ENCODE assay signal across 19 cellular contexts in the genomic region with DNA sequence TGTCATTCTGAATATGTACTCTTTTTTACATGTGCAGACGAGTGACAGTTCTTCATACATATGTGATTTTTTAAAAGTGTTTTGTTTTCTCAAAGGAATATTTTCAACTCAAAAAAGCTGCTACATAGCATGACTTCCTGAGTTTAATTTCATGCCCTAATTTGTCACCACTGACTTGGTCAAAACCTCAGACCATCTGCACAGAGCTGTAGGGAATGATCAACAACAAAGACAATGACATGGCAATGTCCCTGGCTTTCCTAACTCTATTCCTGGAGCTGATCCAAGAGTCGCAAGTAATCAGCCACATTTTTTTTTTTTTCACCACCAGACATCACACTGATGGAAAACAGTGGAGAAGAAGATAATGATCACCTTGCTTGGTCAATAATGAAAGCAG.
DNase-seq lines count a peak whose midpoint lies in the region; ATAC-seq and TF ChIP-seq lines count a peak whose summit lies in the region.
"Had no signal": no experiment of that assay in that cellular context is flagged by ENCODE, and none has a peak within 500 bp of the region (broad histone marks: within the 10 kb centered on the region; RNA-seq: fewer than 3 reads in every experiment).

No MANE protein-coding gene starts in this region.

- H3K36me3 ChIP-seq in heart left ventricle = no peaks in the 10 kb centered on the region
- no peaks in the 10 kb centered on the region for H3K36me3 ChIP-seq in upper lobe of right lung
- H3K36me3 ChIP-seq: cardiac muscle cell, uterus had no signal

- TF ChIP-seq CTCF in heart left ventricle (IDR thresholded peaks at IDR 0.05) (no peak), upper lobe of right lung (IDR thresholded peaks at IDR 0.05) (no peak), coronary artery (IDR thresholded peaks at IDR 0.05) (no peak)

- 38 to 43% (median 40%) methylated on average over 2 of the region's 2 CpGs for WGBS in heart left ventricle, 4 donors

- H3K9me3 ChIP-seq in heart left ventricle (peaks cover 0 to 4% (median 0%) of the 10 kb centered on the region in 12 donors), upper lobe of right lung (no peaks in the 10 kb centered on the region)
- H3K9me3 ChIP-seq: uterus had no signal

- DNase-seq in Right ventricle myocardium superior = no peak
- DNase-seq in heart left ventricle = no peak
- peak; percentile 45 to 69 for DNase-seq in NCI-H1930 (lab: John Stamatoyannopoulos, UW)
- DNase-seq in astrocyte of the hippocampus (ENCODE audit: low read depth, low spot score) = peak; percentile 5
- DNase-seq in upper lobe of right lung = no peak
- DNase-seq in activated CD8-positive, alpha-beta memory T cell treated with anti-CD3 and anti-CD28 coated beads, Interleukin-2, amount 50 U/mL, for 4 hours = no peak
- DNase-seq in stimulated activated CD4-positive, alpha-beta T cell treated with anti-CD3 and anti-CD28 coated beads, Interleukin-2, amount 100 ng/mL, for 48 hours = no peak
- DNase-seq in coronary artery (ENCODE audit: low spot score) = no peak
- DNase-seq: activated T-cell treated with anti-CD3 and anti-CD28 coated beads, Interleukin-2, amount 50 U/mL, for 72 hours; Calu3; hypothalamus; NK-92 treated with Interleukin-12 subunit alpha and Interleukin-12 subunit beta, amount 100 ng/mL, for 24 hours; SHP77 treated with DMSO at 0.1 percent for 48 hours; small intestine; stimulated activated naive CD8-positive, alpha-beta T cell treated with anti-CD3 and anti-CD28 coated beads, Interleukin-15, Interleukin-2, amounts not matched to agents 100 U/mL and 50 U/mL, for 24 hours; T-helper 9 cell; uterus had no signal

- H3K27ac ChIP-seq in heart left ventricle = peak overlapping the region in 1 of 12 donors; percentile 65
- no peak overlapping the region for H3K27ac ChIP-seq in upper lobe of right lung
- peak overlapping the region in 1 of 2 donors; percentile 3 for H3K27ac ChIP-seq in coronary artery
- H3K27ac ChIP-seq: cardiac muscle cell, parathyroid adenoma, uterus had no signal

- peaks cover 0 to 53% (median 0%) of the 10 kb centered on the region in 12 donors for H3K4me1 ChIP-seq in heart left ventricle
- no peaks in the 10 kb centered on the region for H3K4me1 ChIP-seq in upper lobe of right lung
- H3K4me1 ChIP-seq: parathyroid adenoma, uterus had no signal

- peak; percentile 43 for ATAC-seq in Right ventricle myocardium superior (ENCODE audit: poor library complexity)
- no peak for ATAC-seq in heart left ventricle
- peak; percentile 47 for ATAC-seq in upper lobe of right lung
- ATAC-seq: activated T-cell treated with anti-CD3 and anti-CD28 coated beads, Interleukin-2, amount 50 U/mL, for 72 hours; stimulated activated naive CD8-positive, alpha-beta T cell treated with anti-CD3 and anti-CD28 coated beads, Interleukin-15, Interleukin-2, amounts not matched to agents 100 U/mL and 50 U/mL, for 24 hours had no signal

- H3K4me3 ChIP-seq in heart left ventricle (no peak overlapping the region), upper lobe of right lung (no peak overlapping the region), coronary artery (no peak overlapping the region)
- H3K4me3 ChIP-seq: cardiac muscle cell, uterus had no signal

- no peaks in the 10 kb centered on the region for H3K27me3 ChIP-seq in heart left ventricle
- no peaks in the 10 kb centered on the region for H3K27me3 ChIP-seq in upper lobe of right lung
- H3K27me3 ChIP-seq: cardiac muscle cell, uterus had no signal

- TF ChIP-seq POLR2A in heart left ventricle (IDR thresholded peaks at IDR 0.05) = no peak

- intact Hi-C loops in Right ventricle myocardium superior (cut with DNase I) (no loop called here), heart left ventricle (cut with DNase I) (no loop called here), upper lobe of right lung (cut with DNase I) (no loop called here)

Comparison
In these comparisons a context has a peak if more than half of its experiments do, and no peak if none do; other contexts are left out.
1. ATAC-seq: peak in Right ventricle myocardium superior (single experiment) and upper lobe of right lung (single experiment); none in heart left ventricle (0 of 4).
2. DNase-seq: peak in NCI-H1930 (2 of 2) and astrocyte of the hippocampus (single experiment); none in Right ventricle myocardium superior (single experiment), heart left ventricle (0 of 5), upper lobe of right lung (single experiment), activated CD8-positive, alpha-beta memory T cell treated with anti-CD3 and anti-CD28 coated beads, Interleukin-2, amount 50 U/mL, for 4 hours (single experiment), stimulated activated CD4-positive, alpha-beta T cell treated with anti-CD3 and anti-CD28 coated beads, Interleukin-2, amount 100 ng/mL, for 48 hours (0 of 2) and coronary artery (single experiment).